Comparison of ENCODE assay signal across 28 cellular contexts in the genomic region with DNA sequence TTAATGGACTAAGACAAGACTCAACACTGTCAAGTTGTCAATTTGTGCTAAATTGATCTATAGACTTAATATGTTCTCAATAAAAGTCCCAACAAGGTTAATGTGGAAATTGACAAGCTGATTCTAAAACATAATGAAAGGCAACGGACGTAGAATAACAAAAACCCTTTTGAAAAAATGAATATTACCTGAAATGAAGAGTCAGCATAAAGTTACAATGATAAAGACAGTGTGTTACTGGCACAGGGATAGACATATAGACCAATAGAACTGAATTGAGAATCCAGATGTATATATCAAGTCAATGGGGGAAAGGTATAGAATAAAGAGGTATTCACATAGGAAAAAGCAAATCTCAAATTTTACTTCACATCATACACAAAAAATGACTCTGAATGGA. TPM values are rescaled to one million over a fixed set of nuclear protein-coding genes. Genes with fewer than 3 reads are reported as not detected.
DNase-seq lines count a peak whose midpoint lies in the region; ATAC-seq, FAIRE-seq and TF ChIP-seq lines count a peak whose summit lies in the region.
"Had no signal": no experiment of that assay in that cellular context is flagged by ENCODE, and none has a peak within 500 bp of the region (broad histone marks: within the 10 kb centered on the region; RNA-seq: fewer than 3 reads in every experiment).

No MANE protein-coding gene starts in this region.

- no peaks in the 10 kb centered on the region for H3K9me1 ChIP-seq in IMR-90 (ENCODE audit: insufficient read depth, low read length)

- no peak overlapping the region for H3K56ac ChIP-seq in IMR-90 (ENCODE audit: extremely low read depth, insufficient read depth, low read length)

- no peak overlapping the region for H3K4me2 ChIP-seq in HepG2 (ENCODE audit: low read depth, low read length)
- H3K4me2 ChIP-seq in IMR-90 (ENCODE audit: low read depth, low read length): no peak overlapping the region
- H3K4me2 ChIP-seq: BLaER1 had no signal

- no peak overlapping the region for H4K8ac ChIP-seq in IMR-90 (ENCODE audit: low read depth in 2 of 2, low read length in 2 of 2)

- no peak overlapping the region for H2BK120ac ChIP-seq in IMR-90 (ENCODE audit: low read depth, low read length)

- dilution Hi-C loops in IMR-90 (cut with HindIII; ENCODE audit: low sequenced_read_pairs, unreplicated experiment): no loop called here

- BruUV-seq in HepG2 (replicated peaks; lab: Mats Ljungman, UMichigan) (no TSS peak), IMR-90 (replicated peaks; lab: Mats Ljungman, UMichigan) (no TSS peak)

- H3K36me3 ChIP-seq in HepG2 (replicated peaks in 1 of 2; ENCODE audit: control insufficient read depth in 1 of 2, insufficient read depth in 2 of 2, low read length in 2 of 2) (no peaks in the 10 kb centered on the region), right lobe of liver (no peaks in the 10 kb centered on the region), IMR-90 (ENCODE audit: control insufficient read depth, insufficient read depth, low read length) (no peaks in the 10 kb centered on the region), transverse colon (no peaks in the 10 kb centered on the region)
- H3K36me3 ChIP-seq: BE2C, BLaER1 had no signal

- no peak overlapping the region for H4K5ac ChIP-seq in IMR-90 (ENCODE audit: low read depth, low read length)

- H2AK9ac ChIP-seq in IMR-90 (replicated peaks; ENCODE audit: low read depth, low read length, poor library complexity): no peak overlapping the region

- H3K4me3 ChIP-seq in HepG2 (replicated peaks in 1 of 3; ENCODE audit: insufficient read depth in 1 of 3, low read depth in 2 of 3, low read length in 3 of 3): no peak overlapping the region
- no peak overlapping the region for H3K4me3 ChIP-seq in right lobe of liver
- no peak overlapping the region for H3K4me3 ChIP-seq in IMR-90 (ENCODE audit: insufficient read depth, low read depth, low read length)
- H3K4me3 ChIP-seq in transverse colon: no peak overlapping the region
- H3K4me3 ChIP-seq: BLaER1, GM12878 had no signal

- TF ChIP-seq CTCF in HepG2 (CRISPR knock-in tag; IDR thresholded peaks at IDR 0.05) (no peak), right lobe of liver (IDR thresholded peaks at IDR 0.05) (no peak), IMR-90 (conservative IDR thresholded peaks at IDR 0.05; ENCODE audit: low read depth, low read length) (no peak), transverse colon (IDR thresholded peaks at IDR 0.05) (no peak)

- in situ Hi-C loops in HepG2 (cut with HindIII; ENCODE audit: extremely low pct_ligation_motif_present, low pct_unique_long_range_greater_than_20kb): no loop called here
- in situ Hi-C loops in IMR-90 (cut with MboI; ENCODE audit: low sequenced_read_pairs): no loop called here
- in situ Hi-C loops in transverse colon (cut with MboI; ENCODE audit: low pct_ligation_motif_present in 1 of 4, low pct_unique_long_range_greater_than_20kb in 1 of 4, low sequenced_read_pairs in 3 of 4): no loop called here

- DNase-seq in HepG2 (ENCODE audit: low spot score) (no peak), right lobe of liver (no peak), IMR-90 (no peak), transverse colon (no peak)
- DNase-seq: ACHN; BE2C; C1 segment of cervical spinal cord; CD4-positive, alpha-beta memory T cell; CD4-positive, CD25-positive, alpha-beta regulatory T cell; CD8-positive, alpha-beta memory T cell; COR-L47; DMS 273 treated with DMSO at 0.1 percent for 48 hours; DMS153; DMS53; DMS79; DND-41; EL; GDM1 had no signal

- CTCF ChIA-PET in HepG2 (lab: Yijun Ruan, JAX; ENCODE audit: low intra/inter-chr PET ratio, low total read pairs): no interaction called here
- CTCF ChIA-PET in IMR-90 (lab: Yijun Ruan, JAX): no interaction called here

- no peaks in the 10 kb centered on the region for H3K79me1 ChIP-seq in IMR-90 (ENCODE audit: low read depth in 1 of 2, low read length in 2 of 2)

- no peak for TF ChIP-seq POLR2A in HepG2 (IDR thresholded peaks at IDR 0.05; ENCODE audit: insufficient read depth in 1 of 2, low read depth in 2 of 2, low read length in 2 of 2)
- no peak for TF ChIP-seq POLR2A in right lobe of liver (IDR thresholded peaks at IDR 0.05)
- TF ChIP-seq POLR2A in IMR-90 (IDR thresholded peaks at IDR 0.05; ENCODE audit: low read depth, low read length): no peak
- no peak for TF ChIP-seq POLR2A in transverse colon (IDR thresholded peaks at IDR 0.05)

- no peak overlapping the region for H2BK5ac ChIP-seq in IMR-90 (ENCODE audit: low read depth, low read length, poor library complexity, severe bottlenecking)

- H3K27ac ChIP-seq in HepG2 (ENCODE audit: extremely low read length, insufficient read depth, low read length) (no peak overlapping the region), right lobe of liver (no peak overlapping the region), IMR-90 (ENCODE audit: insufficient read depth, low read length) (no peak overlapping the region), transverse colon (no peak overlapping the region)
- H3K27ac ChIP-seq: 22Rv1, BLaER1 had no signal

- ATAC-seq in HepG2: no peak
- no peak for ATAC-seq in right lobe of liver
- ATAC-seq in IMR-90 (ENCODE audit: low read depth): no peak
- no peak for ATAC-seq in GM21515 (IDR thresholded peaks at IDR 0.05; ENCODE audit: unreplicated experiment)
- ATAC-seq: GM12878 had no signal

- H2BK20ac ChIP-seq in IMR-90 (ENCODE audit: low read depth, low read length): no peak overlapping the region

- POLR2A ChIA-PET in HepG2 (lab: Yijun Ruan, JAX): no interaction called here
- POLR2A ChIA-PET in IMR-90 (lab: Charles Lee; ENCODE audit: unreplicated experiment): no interaction called here

- peaks cover 11% of the 10 kb centered on the region for H3K4me1 ChIP-seq in HepG2 (ENCODE audit: insufficient read depth, low read length)
- H3K4me1 ChIP-seq in right lobe of liver: peaks cover 0 to 26% (median 2%) of the 10 kb centered on the region in 4 donors
- H3K4me1 ChIP-seq in IMR-90 (ENCODE audit: control insufficient read depth, insufficient read depth, low read length): no peaks in the 10 kb centered on the region
- no peaks in the 10 kb centered on the region for H3K4me1 ChIP-seq in transverse colon
- H3K4me1 ChIP-seq: BE2C, BLaER1 had no signal

- H3K9me3 ChIP-seq in HepG2 (ENCODE audit: low read length): peaks cover 7% of the 10 kb centered on the region; the same call in 1 of the 2 replicates
- H3K9me3 ChIP-seq in right lobe of liver: no peaks in the 10 kb centered on the region
- no peaks in the 10 kb centered on the region for H3K9me3 ChIP-seq in IMR-90 (ENCODE audit: control insufficient read depth, insufficient read depth, low read length)
- H3K9me3 ChIP-seq in transverse colon: peaks cover 5 to 9% of the 10 kb centered on the region in 2 donors
- H3K9me3 ChIP-seq: BE2C had no signal

- no peaks in the 10 kb centered on the region for H3K27me3 ChIP-seq in HepG2 (ENCODE audit: control insufficient read depth in 1 of 2, insufficient read depth in 2 of 2, low read length in 2 of 2)
- H3K27me3 ChIP-seq in right lobe of liver: no peaks in the 10 kb centered on the region
- H3K27me3 ChIP-seq in IMR-90 (ENCODE audit: control insufficient read depth, insufficient read depth, low read length): no peaks in the 10 kb centered on the region
- H3K27me3 ChIP-seq in transverse colon: peaks cover 4% of the 10 kb centered on the region
- H3K27me3 ChIP-seq: BE2C, BLaER1 had no signal

- H4K20me1 ChIP-seq in HepG2 (ENCODE audit: insufficient read depth, low read length) (no peaks in the 10 kb centered on the region), IMR-90 (ENCODE audit: insufficient read depth, low read length) (no peaks in the 10 kb centered on the region)
- H4K20me1 ChIP-seq: BLaER1 had no signal

- H3K18ac ChIP-seq in IMR-90 (ENCODE audit: low read depth, low read length): no peak overlapping the region

- H3K79me2 ChIP-seq in HepG2 (ENCODE audit: insufficient read depth, low read length): no peaks in the 10 kb centered on the region

- H3K9ac ChIP-seq in HepG2 (ENCODE audit: insufficient read depth, low read depth, low read length) (no peak overlapping the region), IMR-90 (ENCODE audit: low read depth, low read length) (no peak overlapping the region)
- H3K9ac ChIP-seq: BLaER1 had no signal

- intact Hi-C loops in HepG2 (cut with micrococcal nuclease; ENCODE audit: unreplicated experiment) (no loop called here), right lobe of liver (cut with DNase I) (no loop called here), IMR-90 (cut with micrococcal nuclease) (no loop called here), transverse colon (cut with DNase I; ENCODE audit: low total_unique reads) (no loop called here)

- FAIRE-seq in HepG2 (lab: Jason Lieb, UNC): no peak
- FAIRE-seq: GM12878, GM12892, GM19239 had no signal

- no peak for TF ChIP-seq RAD21 in HepG2 (CRISPR knock-in tag; IDR thresholded peaks at IDR 0.05)
- no peak for TF ChIP-seq RAD21 in IMR-90 (IDR thresholded peaks at IDR 0.05; ENCODE audit: low read length)

- no peak for TF ChIP-seq EP300 in HepG2 (IDR thresholded peaks at IDR 0.05; ENCODE audit: low read depth in 2 of 2, low read length in 2 of 2)
- TF ChIP-seq EP300 in HepG2 (CRISPR knock-in tag; IDR thresholded peaks at IDR 0.05; ENCODE audit: borderline replicate concordance): no peak
- no peak for TF ChIP-seq EP300 in transverse colon (IDR thresholded peaks at IDR 0.05; ENCODE audit: low read depth)

- no peak overlapping the region for H3K4ac ChIP-seq in IMR-90 (ENCODE audit: low read depth, low read length)

- no peak overlapping the region for H3K23ac ChIP-seq in IMR-90 (ENCODE audit: low read depth, low read length)

- H2AK5ac ChIP-seq in IMR-90 (ENCODE audit: low read depth, low read length): no peak overlapping the region

- H4K91ac ChIP-seq in IMR-90 (ENCODE audit: insufficient read depth, low read depth, low read length): no peak overlapping the region

- H2AFZ ChIP-seq in HepG2 (ENCODE audit: low read length) (no peak overlapping the region), IMR-90 (replicated peaks; ENCODE audit: low read length, poor library complexity) (no peak overlapping the region)

- no peak overlapping the region for H3K14ac ChIP-seq in IMR-90 (replicated peaks; ENCODE audit: low read depth, low read length)

- H2BK15ac ChIP-seq in IMR-90 (ENCODE audit: low read depth, low read length): no peak overlapping the region

- WGBS in HepG2 (ENCODE audit: low lambda C conversion rate): 72% methylated on average over 2 of the region's 2 CpGs
- WGBS in right lobe of liver (ENCODE audit: insufficient coverage, low coverage, low lambda C conversion rate, missing lambda C conversion rate): 90% methylated on average over 2 of the region's 2 CpGs
- WGBS in IMR-90 (ENCODE audit: extremely low coverage in 2 of 2, insufficient read length in 1 of 2), 2 experiments: no CpG with 5 or more reads among the region's 2 CpGs
- WGBS in transverse colon (ENCODE audit: low coverage in 1 of 2), 2 donors: 78 to 97% methylated on average over 2 of the region's 2 CpGs

RNA-seq across cellular contexts. Expression of a gene that starts 37.7 kb away (rescaled TPM):
- not detected in 2 replicates for total RNA-seq in HepG2 (2016; rRNA removed; fragmentation: Illumina TruSeq; extraction: Trizol)
- total RNA-seq in HepG2 (2016; cell fraction: cytosol; rRNA removed; fragmentation: Illumina TruSeq; extraction: Trizol; ENCODE audit: low read depth): not detected in 2 replicates
- total RNA-seq in HepG2 (2016; cell fraction: insoluble cytoplasmic fraction; rRNA removed; fragmentation: Illumina TruSeq; extraction: Trizol): not detected in 2 replicates
- not detected in 2 replicates for total RNA-seq in HepG2 (2016; cell fraction: membrane; rRNA removed; fragmentation: Illumina TruSeq; extraction: Trizol)
- total RNA-seq in HepG2 (2016; cell fraction: nucleus; rRNA removed; fragmentation: Illumina TruSeq; extraction: Trizol): not detected in 2 replicates
- not detected in 2 replicates for polyA plus RNA-seq in HepG2 (2011; rRNA removed)
- not detected in 2 replicates for polyA plus RNA-seq in HepG2 (2011; cell fraction: cytosol; rRNA removed)
- not detected in 2 replicates for polyA plus RNA-seq in HepG2 (2011; cell fraction: nucleus; rRNA removed)
- polyA plus RNA-seq in HepG2 (2012): not detected in 2 replicates
- not detected in 2 replicates for polyA plus RNA-seq in HepG2 (2016; cell fraction: cytosol; fragmentation: Illumina TruSeq; extraction: Trizol; ENCODE audit: low read depth)
- not detected in 2 replicates for polyA plus RNA-seq in HepG2 (2016; cell fraction: insoluble cytoplasmic fraction; fragmentation: Illumina TruSeq; extraction: Trizol; ENCODE audit: low read depth)
- polyA plus RNA-seq in HepG2 (2016; cell fraction: membrane; fragmentation: Illumina TruSeq; extraction: Trizol; ENCODE audit: low read depth): not detected in 2 replicates
- polyA plus RNA-seq in HepG2 (2016; cell fraction: nucleus; fragmentation: Illumina TruSeq; extraction: Trizol; ENCODE audit: insufficient read depth, low read depth): not detected in 2 replicates
- 0.65 TPM in 1 of 2 replicates, not detected in the other for polyA minus RNA-seq in HepG2 (2011; rRNA and poly(A)+ RNA removed; ENCODE audit: low replicate concordance)
- not detected in 2 replicates for polyA minus RNA-seq in HepG2 (2011; cell fraction: cytosol; rRNA and poly(A)+ RNA removed)
- polyA minus RNA-seq in HepG2 (2011; cell fraction: nucleus; rRNA and poly(A)+ RNA removed): not detected in 2 replicates
- total RNA-seq in right lobe of liver: not detected
- not detected in 2 replicates for total RNA-seq in IMR-90 (2012; rRNA removed)
- not detected in 2 replicates for polyA plus RNA-seq in IMR-90 (2012; rRNA removed)
- 0.03 TPM in 1 of 2 replicates, not detected in the other for polyA plus RNA-seq in IMR-90 (2012; cell fraction: cytosol; rRNA removed)
- not detected in 2 replicates for polyA plus RNA-seq in IMR-90 (2012; cell fraction: nucleus; rRNA removed; ENCODE audit: low replicate concordance)
- not detected for total RNA-seq in transverse colon
- total RNA-seq: A172; CD4-positive, alpha-beta memory T cell; CD4-positive, CD25-positive, alpha-beta regulatory T cell; CD8-positive, alpha-beta memory T cell; G401; GM12878 had no signal
- polyA plus RNA-seq: AG04450; CD14-positive monocyte; CD4-positive, alpha-beta memory T cell; CD4-positive, CD25-positive, alpha-beta regulatory T cell; CD8-positive, alpha-beta memory T cell; GM12878 had no signal
